ENCODE assay signal across 1 cellular context in genomic region chr6:52588710-52589091, GRCh38.
TF ChIP-seq lines count a peak whose summit lies in the region.

No MANE protein-coding gene starts in this region.

TF ChIP-seq in IMR-90, 13 proteins besides CTCF, POLR2A, EP300 and RAD21:
- no peak for TF ChIP-seq MXI1 (IDR thresholded peaks at IDR 0.05; ENCODE audit: borderline replicate concordance, low read depth, low read length)
- no peak for TF ChIP-seq RFX5 (IDR thresholded peaks at IDR 0.05; ENCODE audit: low read depth, low read length)
- TF ChIP-seq NFE2L2 (IDR thresholded peaks at IDR 0.05; ENCODE audit: low read depth, low read length), result no peak
- TF ChIP-seq MAFK (IDR thresholded peaks at IDR 0.05; ENCODE audit: low read depth, low read length), result no peak
- no peak for TF ChIP-seq BHLHE40 (IDR thresholded peaks at IDR 0.05; ENCODE audit: low read depth, low read length)
